Comparison of ENCODE assay signal across 8 cellular contexts in the genomic region with DNA sequence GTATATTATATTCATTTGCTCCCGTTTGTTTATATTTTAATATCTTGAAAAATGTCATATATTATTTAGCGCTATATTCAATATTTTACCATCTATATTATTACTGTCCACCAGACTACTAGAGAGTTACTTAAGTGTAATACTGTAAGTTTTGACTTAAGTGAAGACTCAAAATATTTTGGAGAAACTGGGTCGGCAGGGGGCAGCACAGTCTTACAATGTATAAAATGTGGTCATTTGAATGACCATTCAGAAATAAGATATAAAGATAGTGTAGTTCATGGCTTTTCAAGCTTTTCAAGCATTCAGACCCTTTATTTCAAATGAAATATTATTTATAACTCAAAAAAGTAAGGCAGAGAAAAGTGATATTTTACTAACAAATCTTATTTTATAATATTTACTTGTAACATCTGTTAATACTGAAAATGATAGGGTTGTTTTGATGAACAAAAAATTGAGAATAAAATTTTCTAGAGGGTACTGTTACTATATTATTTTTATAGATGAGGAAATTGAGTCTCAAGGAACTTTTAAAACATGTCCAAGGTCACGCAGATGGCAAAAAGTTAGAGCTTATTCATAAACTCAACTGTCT.
DNase-seq lines count a peak whose midpoint lies in the region; ATAC-seq and TF ChIP-seq lines count a peak whose summit lies in the region.

No MANE protein-coding gene starts in this region.

- TF ChIP-seq CTCF in 22Rv1 (IDR thresholded peaks at IDR 0.05) (peak; percentile 88), GM12872 (IDR thresholded peaks at IDR 0.05; ENCODE audit: insufficient read depth, low read depth, low read length) (peak; percentile 32; the same call in 2 of the 3 replicates), activated B cell treated with CpG ODN at 0.5 μM for 24 hours (IDR thresholded peaks at IDR 0.05) (no peak), endodermal cell (conservative IDR thresholded peaks at IDR 0.05) (peak; percentile 88), mesothelial cell of epicardium (IDR thresholded peaks at IDR 0.05; ENCODE audit: unreplicated experiment) (peak; percentile 83)

- H3K9me3 ChIP-seq in endodermal cell (ENCODE audit: control insufficient read depth, low read length): peaks cover 6% of the 10 kb centered on the region

- H3K36me3 Mint-ChIP-seq in activated B cell treated with CpG ODN at 0.5 μM for 24 hours (ENCODE audit: low read depth): no peaks in the 10 kb centered on the region
- H3K36me3 Mint-ChIP-seq in endodermal cell (ENCODE audit: low read depth): peaks cover 5% of the 10 kb centered on the region
- peaks cover 2% of the 10 kb centered on the region for H3K36me3 Mint-ChIP-seq in mesothelial cell of epicardium

- H3K27me3 ChIP-seq in endodermal cell (ENCODE audit: control insufficient read depth, insufficient read depth, low read length, poor library complexity, severe bottlenecking): no peaks in the 10 kb centered on the region

- DNase-seq in NCI-H1930 (lab: John Stamatoyannopoulos, UW): peak; percentile 4 to 22
- peak; percentile 16 for DNase-seq in activated B cell treated with CpG ODN at 0.5 μM for 24 hours
- DNase-seq in endodermal cell: peak; percentile 86
- DNase-seq in mesothelial cell of epicardium (ENCODE audit: low spot score in 2 of 2, unreplicated experiment in 2 of 2): peak; percentile 48 to 81
- DNase-seq in stimulated activated naive CD8-positive, alpha-beta T cell treated with anti-CD3 and anti-CD28 coated beads, Interleukin-15, amount 100 ng/mL, for 72 hours: peak; percentile 42 to 53

- 47% methylated on average over 2 of the region's 4 CpGs; no CpG with 5 or more reads in 1 of the 2 experiments for WGBS in endodermal cell (ENCODE audit: insufficient coverage in 1 of 2, insufficient read length in 1 of 2), 2 experiments

- H3K4me3 Mint-ChIP-seq in activated B cell treated with CpG ODN at 0.5 μM for 24 hours (no peak overlapping the region), endodermal cell (no peak overlapping the region), mesothelial cell of epicardium (no peak overlapping the region)
- H3K4me3 Mint-ChIP-seq in stimulated activated naive CD8-positive, alpha-beta T cell treated with anti-CD3 and anti-CD28 coated beads, Interleukin-15, amount 100 ng/mL, for 72 hours: no peak overlapping the region

- H3K27me3 Mint-ChIP-seq in activated B cell treated with CpG ODN at 0.5 μM for 24 hours (peaks cover 18% of the 10 kb centered on the region), endodermal cell (ENCODE audit: insufficient read depth) (no peaks in the 10 kb centered on the region), mesothelial cell of epicardium (ENCODE audit: low read depth) (peaks cover 6% of the 10 kb centered on the region)
- H3K27me3 Mint-ChIP-seq in stimulated activated naive CD8-positive, alpha-beta T cell treated with anti-CD3 and anti-CD28 coated beads, Interleukin-15, amount 100 ng/mL, for 72 hours: peaks cover 21% of the 10 kb centered on the region

- H3K4me1 Mint-ChIP-seq in activated B cell treated with CpG ODN at 0.5 μM for 24 hours (no peaks in the 10 kb centered on the region), endodermal cell (no peaks in the 10 kb centered on the region), mesothelial cell of epicardium (peaks cover 9% of the 10 kb centered on the region)
- no peaks in the 10 kb centered on the region for H3K4me1 Mint-ChIP-seq in stimulated activated naive CD8-positive, alpha-beta T cell treated with anti-CD3 and anti-CD28 coated beads, Interleukin-15, amount 100 ng/mL, for 72 hours

- ATAC-seq in activated B cell treated with CpG ODN at 0.5 μM for 24 hours (ENCODE audit: low read depth) (no peak), HG03457 (IDR thresholded peaks at IDR 0.05; ENCODE audit: unreplicated experiment) (no peak)
- peak; percentile 33 for ATAC-seq in stimulated activated naive CD8-positive, alpha-beta T cell treated with anti-CD3 and anti-CD28 coated beads, Interleukin-15, amount 100 ng/mL, for 72 hours

- H3K27ac Mint-ChIP-seq in activated B cell treated with CpG ODN at 0.5 μM for 24 hours (no peak overlapping the region), endodermal cell (no peak overlapping the region), mesothelial cell of epicardium (no peak overlapping the region)
- H3K27ac Mint-ChIP-seq in stimulated activated naive CD8-positive, alpha-beta T cell treated with anti-CD3 and anti-CD28 coated beads, Interleukin-15, amount 100 ng/mL, for 72 hours: no peak overlapping the region

- H3K4me3 ChIP-seq in endodermal cell (ENCODE audit: low read length): no peak overlapping the region

- no peak overlapping the region for H3K27ac ChIP-seq in 22Rv1
- H3K27ac ChIP-seq in endodermal cell (ENCODE audit: low read depth, low read length): no peak overlapping the region

- H3K9me3 Mint-ChIP-seq in activated B cell treated with CpG ODN at 0.5 μM for 24 hours (no peaks in the 10 kb centered on the region), endodermal cell (peaks cover 17% of the 10 kb centered on the region), mesothelial cell of epicardium (peaks cover 17% of the 10 kb centered on the region)
- no peaks in the 10 kb centered on the region for H3K9me3 Mint-ChIP-seq in stimulated activated naive CD8-positive, alpha-beta T cell treated with anti-CD3 and anti-CD28 coated beads, Interleukin-15, amount 100 ng/mL, for 72 hours

- no peaks in the 10 kb centered on the region for H3K36me3 ChIP-seq in endodermal cell (ENCODE audit: control insufficient read depth, insufficient read depth, low read length)

- POLR2A ChIA-PET in activated B cell treated with CpG ODN at 0.5 μM for 24 hours (lab: Charles Lee): no interaction called here

- H3K9ac ChIP-seq in endodermal cell (ENCODE audit: extremely low read depth, low read length, poor library complexity, severe bottlenecking): no peak overlapping the region

- CTCF ChIA-PET in activated B cell treated with CpG ODN at 0.5 μM for 24 hours (lab: Charles Lee): interaction anchor here (1.0 to 4.6 kb wide), 4 partner anchors 166 to 992 kb away, joined by 3 to 28 read pairs (median 10); no protein-coding TSS in a partner anchor

- no peaks in the 10 kb centered on the region for H3K4me1 ChIP-seq in endodermal cell (ENCODE audit: control insufficient read depth, insufficient read depth, low read length)

- intact Hi-C loops in activated B cell treated with CpG ODN at 0.5 μM for 24 hours (cut with micrococcal nuclease): loop anchor here (1.0 to 2.0 kb wide), 3 partner anchors 168 to 991 kb away; a partner anchor contains a TSS

Comparison
In these comparisons a context has a peak if more than half of its experiments do, and no peak if none do; other contexts are left out.
1. DNase-seq: peak in every context shown above with its lines; median percentile 86 in endodermal cell; 64 in mesothelial cell of epicardium; 48 in stimulated activated naive CD8-positive, alpha-beta T cell treated with anti-CD3 and anti-CD28 coated beads, Interleukin-15, amount 100 ng/mL, for 72 hours; 16 in activated B cell treated with CpG ODN at 0.5 μM for 24 hours; 13 in NCI-H1930.